9 cellular contexts compared by ENCODE assay signal in the genomic region with DNA sequence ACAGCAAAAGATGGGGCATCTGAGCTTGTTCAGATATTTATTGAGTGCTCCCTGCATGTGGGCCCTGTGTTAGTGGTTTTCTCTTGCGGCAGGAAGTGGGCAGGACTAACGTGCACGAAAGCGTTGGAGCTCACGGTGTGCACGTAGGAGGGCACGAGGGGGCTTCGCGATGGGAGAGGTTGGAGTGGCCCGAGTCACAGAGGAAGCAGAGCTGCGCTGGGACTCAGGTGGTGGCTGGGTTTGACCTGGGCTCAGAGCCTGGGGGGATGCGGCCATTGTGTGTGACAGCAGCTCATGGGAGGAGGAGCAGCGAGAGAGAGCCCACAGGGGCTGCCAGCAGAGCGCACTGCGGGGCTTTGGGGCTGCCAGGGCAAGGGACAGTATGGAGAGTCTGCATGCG. TPM values are rescaled to one million over a fixed set of nuclear protein-coding genes. Genes with fewer than 3 reads are reported as not detected.
DNase-seq lines count a peak whose midpoint lies in the region; ATAC-seq and TF ChIP-seq lines count a peak whose summit lies in the region.
"Had no signal": no experiment of that assay in that cellular context is flagged by ENCODE, and none has a peak within 500 bp of the region (broad histone marks: within the 10 kb centered on the region; RNA-seq: fewer than 3 reads in every experiment).

No MANE protein-coding gene starts in this region.

- TF ChIP-seq CTCF in transverse colon (IDR thresholded peaks at IDR 0.05) = no peak

- WGBS in transverse colon (ENCODE audit: low coverage in 1 of 2), 2 donors = 89 to 100% methylated on average over 1 to 16 of the region's 16 CpGs

- H3K27me3 ChIP-seq in transverse colon = no peaks in the 10 kb centered on the region

- H3K27ac ChIP-seq in skin epidermis (peak overlapping the region in 14 of 21 experiments; percentile 13 to 85 (median 38)), transverse colon (no peak overlapping the region)
- H3K27ac ChIP-seq: thoracic aorta had no signal

- H3K4me3 ChIP-seq in skin epidermis (no peak overlapping the region), transverse colon (no peak overlapping the region)
- H3K4me3 ChIP-seq: thoracic aorta had no signal

- no peak for TF ChIP-seq EP300 in transverse colon (IDR thresholded peaks at IDR 0.05; ENCODE audit: low read depth)

- no peak for TF ChIP-seq POLR2A in transverse colon (IDR thresholded peaks at IDR 0.05)

- intact Hi-C loops in transverse colon (cut with DNase I; ENCODE audit: low total_unique reads) = no loop called here

- in situ Hi-C loops in transverse colon (cut with MboI; ENCODE audit: low pct_ligation_motif_present in 1 of 4, low pct_unique_long_range_greater_than_20kb in 1 of 4, low sequenced_read_pairs in 3 of 4) = no loop called here

- H3K36me3 ChIP-seq in transverse colon = peaks cover 0 to 86% (median 36%) of the 10 kb centered on the region in 4 donors

- no peaks in the 10 kb centered on the region for H3K9me3 ChIP-seq in transverse colon
- H3K9me3 ChIP-seq: thoracic aorta had no signal

- H3K4me1 ChIP-seq in transverse colon = peaks cover 0 to 4% (median 0%) of the 10 kb centered on the region in 4 donors

- ATAC-seq in activated CD4-positive, CD25-positive, alpha-beta regulatory T cell treated with anti-CD3 and anti-CD28 coated beads, Interleukin-2, amount 50 U/mL, for 24 hours = peak; percentile 84 to 89
- ATAC-seq in GM19324 (IDR thresholded peaks at IDR 0.05; ENCODE audit: low FRiP score, unreplicated experiment) = no peak

- DNase-seq in activated gamma-delta T cell (lab: John Stamatoyannopoulos, UW) = peak; percentile 38
- DNase-seq in transverse colon = peak; percentile 34
- DNase-seq in dedifferentiated amniotic fluid mesenchymal stem cell (ENCODE audit: extremely low spot score) = no peak
- DNase-seq in midbrain (lab: John Stamatoyannopoulos, UW) = no peak
- DNase-seq: naive B cell had no signal

RNA-seq across cellular contexts. Expression of gene ZSCAN25, which starts 7.7 kb away (rescaled TPM):
- 10 to 100 TPM; 14.6 to 58.7 (median 18.1) TPM for total RNA-seq in transverse colon

RNA-seq across cellular contexts. Expression of gene TMEM225B, which starts 26.4 kb away (rescaled TPM):
- 1 to 10 TPM in 1 of 4 donors, under 1 TPM in 1, not detected in 2; 0.68 to 1.6 TPM for total RNA-seq in transverse colon

RNA-seq across cellular contexts. Expression of gene CYP3A5, which starts 55.3 kb away (rescaled TPM):
- total RNA-seq in transverse colon = 100 to 1,000 TPM; 142 to 543 (median 383) TPM

Comparison
In these comparisons a context has a peak if more than half of its experiments do, and no peak if none do; other contexts are left out.
1. DNase-seq: peak in activated gamma-delta T cell (single experiment) and transverse colon (single experiment); none in dedifferentiated amniotic fluid mesenchymal stem cell (single experiment) and midbrain (single experiment).
2. H3K27ac ChIP-seq: peak in skin epidermis (14 of 21); none in transverse colon (0 of 4).